In genomic region chr12:92796650-92797049, GRCh38 we compare ENCODE assay signal across 16 cellular contexts.
"Had no signal": no experiment of that assay in that cellular context is flagged by ENCODE, and none has a peak within 500 bp of the region (broad histone marks: within the 10 kb centered on the region; RNA-seq: fewer than 3 reads in every experiment).

No MANE protein-coding gene starts in this region.

- H3K4me3 ChIP-seq: coronary artery, gastrocnemius medialis, heart right ventricle, tibial artery had no signal

- ATAC-seq: activated CD8-positive, alpha-beta memory T cell treated with anti-CD3 and anti-CD28 coated beads, Interleukin-2, amount 10 ng/mL, durations not matched to agents 7 days and 5 days; gastrocnemius medialis; heart right ventricle; naive thymus-derived CD4-positive, alpha-beta T cell; stimulated activated naive B cell treated with anti-CD40 and anti-IgM and Interleukin-4, amounts not matched to agents 10 μg/mL and 1 μg/mL and 100 μg/mL, for 72 hours had no signal

- H3K27ac Mint-ChIP-seq: activated CD8-positive, alpha-beta memory T cell treated with anti-CD3 and anti-CD28 coated beads, Interleukin-2, amount 10 ng/mL, durations not matched to agents 7 days and 5 days; activated T-cell treated with anti-CD3 and anti-CD28 coated beads, Interleukin-2, amount 50 U/mL, for 24 hours; stimulated activated naive B cell treated with anti-CD40 and anti-IgM and Interleukin-4, amounts not matched to agents 10 μg/mL and 1 μg/mL and 100 μg/mL, for 72 hours had no signal

- DNase-seq: activated CD4-positive, alpha-beta T cell treated with anti-CD3 and anti-CD28 coated beads, Interleukin-2, amount 50 U/mL, for 48 hours; activated CD8-positive, alpha-beta memory T cell treated with anti-CD3 and anti-CD28 coated beads, Interleukin-2, amount 10 ng/mL, durations not matched to agents 7 days and 5 days; activated effector memory CD4-positive, alpha-beta T cell treated with Interleukin-2 at 50 U/mL for 16 hours; activated naive CD4-positive, alpha-beta T cell treated with anti-CD3 and anti-CD28 coated beads, Interleukin-2, amount 50 U/mL, for 16 hours; activated T-cell treated with anti-CD3 and anti-CD28 coated beads, Interleukin-2, amount 50 U/mL, for 24 hours; central memory CD4-positive, alpha-beta T cell; gastrocnemius medialis; heart right ventricle; naive thymus-derived CD4-positive, alpha-beta T cell; retina; stimulated activated CD4-positive, alpha-beta T cell treated with anti-CD3 and anti-CD28 coated beads, Interleukin-12 subunit alpha, Interleukin-12 subunit beta, amount 100 ng/mL, for 4 hours; stimulated activated CD4-positive, alpha-beta T cell treated with anti-CD3 and anti-CD28 coated beads, Interleukin-2, amount 100 ng/mL, for 24 hours; stimulated activated naive B cell treated with anti-CD40 and anti-IgM and Interleukin-4, amounts not matched to agents 10 μg/mL and 1 μg/mL and 100 μg/mL, for 72 hours; tibial artery; WERI-Rb-1 had no signal

- H3K4me3 Mint-ChIP-seq: activated CD8-positive, alpha-beta memory T cell treated with anti-CD3 and anti-CD28 coated beads, Interleukin-2, amount 10 ng/mL, durations not matched to agents 7 days and 5 days; activated T-cell treated with anti-CD3 and anti-CD28 coated beads, Interleukin-2, amount 50 U/mL, for 24 hours; naive thymus-derived CD4-positive, alpha-beta T cell; stimulated activated naive B cell treated with anti-CD40 and anti-IgM and Interleukin-4, amounts not matched to agents 10 μg/mL and 1 μg/mL and 100 μg/mL, for 72 hours had no signal

- H3K27me3 Mint-ChIP-seq: activated CD8-positive, alpha-beta memory T cell treated with anti-CD3 and anti-CD28 coated beads, Interleukin-2, amount 10 ng/mL, durations not matched to agents 7 days and 5 days; activated T-cell treated with anti-CD3 and anti-CD28 coated beads, Interleukin-2, amount 50 U/mL, for 24 hours; naive thymus-derived CD4-positive, alpha-beta T cell; stimulated activated naive B cell treated with anti-CD40 and anti-IgM and Interleukin-4, amounts not matched to agents 10 μg/mL and 1 μg/mL and 100 μg/mL, for 72 hours had no signal

- H3K4me1 Mint-ChIP-seq: activated CD8-positive, alpha-beta memory T cell treated with anti-CD3 and anti-CD28 coated beads, Interleukin-2, amount 10 ng/mL, durations not matched to agents 7 days and 5 days had no signal
